24 cellular contexts compared by ENCODE assay signal in the genomic region with DNA sequence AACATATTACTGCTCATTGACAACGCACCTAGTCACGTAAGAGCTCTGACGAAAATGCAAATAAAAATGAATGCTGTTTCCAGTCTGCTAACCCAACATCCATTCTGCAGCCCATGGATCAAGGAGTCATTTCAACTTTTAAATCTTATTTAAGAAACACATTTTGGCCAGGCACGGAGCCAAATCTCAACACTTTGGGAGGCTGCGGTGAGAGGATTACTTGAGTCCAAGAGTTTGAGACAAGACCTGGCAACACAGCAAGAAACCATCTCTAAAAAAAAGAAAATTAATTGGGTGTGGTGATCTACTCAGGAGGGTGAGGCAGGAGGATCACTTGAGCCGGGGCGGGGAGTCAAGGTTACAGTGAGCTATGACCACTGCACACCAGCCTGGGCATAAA. TPM values are rescaled to one million over a fixed set of nuclear protein-coding genes. Genes with fewer than 3 reads are reported as not detected.
"Had no signal": no experiment of that assay in that cellular context is flagged by ENCODE, and none has a peak within 500 bp of the region (broad histone marks: within the 10 kb centered on the region; RNA-seq: fewer than 3 reads in every experiment).

No MANE protein-coding gene starts in this region.

- H3K27ac ChIP-seq: dorsolateral prefrontal cortex, esophagus squamous epithelium, hepatocyte, parathyroid adenoma, spleen, testis, transverse colon had no signal

- H3K4me2 ChIP-seq: hepatocyte had no signal

- H3K9me3 ChIP-seq: esophagus squamous epithelium, spleen, testis, transverse colon had no signal

- ATAC-seq: naive thymus-derived CD4-positive, alpha-beta T cell; sciatic nerve; stimulated activated naive B cell treated with anti-CD40 and anti-IgM and Interleukin-4, amounts not matched to agents 10 μg/mL and 1 μg/mL and 100 μg/mL, for 72 hours; stimulated activated naive CD8-positive, alpha-beta T cell treated with anti-CD3 and anti-CD28 coated beads, Interleukin-15, amount 100 ng/mL, for 72 hours had no signal

- H3K9ac ChIP-seq: parathyroid adenoma had no signal

- H3K4me1 ChIP-seq: esophagus squamous epithelium, parathyroid adenoma, testis, transverse colon had no signal

- H2AFZ ChIP-seq: hepatocyte, parathyroid adenoma had no signal

- DNase-seq: cortex of kidney; dorsolateral prefrontal cortex; effector CD8-positive, alpha-beta T cell; esophagus squamous epithelium; foreskin melanocyte; head of caudate nucleus; kidney glomerular epithelial cell; naive thymus-derived CD4-positive, alpha-beta T cell; nephron progenitor cell; spleen; stimulated activated CD4-positive, alpha-beta T cell treated with anti-CD3 and anti-CD28 coated beads, Interleukin-15, amount 100 ng/mL, for 24 hours; stimulated activated CD4-positive, alpha-beta T cell treated with anti-CD3 and anti-CD28 coated beads, Interleukin-1b, Interleukin-23, amount 100 ng/mL, for 48 hours; stimulated activated CD4-positive, alpha-beta T cell treated with anti-CD3 and anti-CD28 coated beads, Interleukin-4, amount 100 ng/mL, for 4 hours; stimulated activated naive B cell treated with anti-CD40 and anti-IgM and Interleukin-4, amounts not matched to agents 10 μg/mL and 1 μg/mL and 100 μg/mL, for 72 hours; stimulated activated naive CD8-positive, alpha-beta T cell treated with anti-CD3 and anti-CD28 coated beads, Interleukin-15, amount 100 ng/mL, for 72 hours; testis; transverse colon had no signal

- H3K27me3 ChIP-seq: dorsolateral prefrontal cortex, esophagus squamous epithelium, hepatocyte, spleen, testis, transverse colon had no signal

- H3K4me3 ChIP-seq: dorsolateral prefrontal cortex, esophagus squamous epithelium, hepatocyte, spleen, testis, transverse colon had no signal

RNA-seq across cellular contexts. Expression of a gene that starts 22.4 kb away (rescaled TPM):
- total RNA-seq: hepatocyte, liver, lung microvascular endothelial cell, pulmonary artery endothelial cell, skeletal muscle tissue, transverse colon had no signal
- polyA plus RNA-seq: hepatocyte, liver had no signal
